In genomic region chr2:121099329-121100318, GRCh38 we compare ENCODE assay signal across 8 cellular contexts.
DNase-seq lines count a peak whose midpoint lies in the region; ATAC-seq and TF ChIP-seq lines count a peak whose summit lies in the region.

No MANE protein-coding gene starts in this region.

- DNase-seq in NCI-H2171 treated with DMSO at 0.1 percent for 48 hours (lab: John Stamatoyannopoulos, UW) (peak; percentile 19), NCI-H2171 (lab: John Stamatoyannopoulos, UW) (no peak), OCI-LY7 (ENCODE audit: low spot score) (peak; percentile 11), glomerular visceral epithelial cell (ENCODE audit: extremely low spot score) (peak; percentile 31), A172 (ENCODE audit: low spot score) (no peak)
- DNase-seq in activated CD4-positive, alpha-beta memory T cell treated with anti-CD3 and anti-CD28 coated beads, Interleukin-2, amount 10 ng/mL, durations not matched to agents 7 days and 5 days: no peak

- no peaks in the 10 kb centered on the region for H3K27me3 ChIP-seq in stomach smooth muscle (ENCODE audit: control insufficient read depth in 1 of 2, insufficient read depth in 2 of 2, low read length in 2 of 2)

- H3K27ac ChIP-seq in OCI-LY7 (ENCODE audit: low read depth, low read length, poor library complexity, severe bottlenecking): no peak overlapping the region
- H3K27ac ChIP-seq in stomach smooth muscle (ENCODE audit: low read length): peak overlapping the region; percentile 37

- H3K36me3 Mint-ChIP-seq in activated CD4-positive, alpha-beta memory T cell treated with anti-CD3 and anti-CD28 coated beads, Interleukin-2, amount 10 ng/mL, durations not matched to agents 7 days and 5 days (ENCODE audit: low read depth): no peaks in the 10 kb centered on the region

- H3K4me3 Mint-ChIP-seq in activated CD4-positive, alpha-beta memory T cell treated with anti-CD3 and anti-CD28 coated beads, Interleukin-2, amount 10 ng/mL, durations not matched to agents 7 days and 5 days: no peak overlapping the region

- H3K4me1 Mint-ChIP-seq in activated CD4-positive, alpha-beta memory T cell treated with anti-CD3 and anti-CD28 coated beads, Interleukin-2, amount 10 ng/mL, durations not matched to agents 7 days and 5 days: no peaks in the 10 kb centered on the region

- H3K36me3 ChIP-seq in OCI-LY7 (ENCODE audit: insufficient read depth, low read length) (no peaks in the 10 kb centered on the region), stomach smooth muscle (ENCODE audit: control insufficient read depth in 2 of 2, insufficient read depth in 2 of 2, low read length in 2 of 2) (no peaks in the 10 kb centered on the region)

- TF ChIP-seq CTCF in OCI-LY7 (conservative IDR thresholded peaks at IDR 0.05; ENCODE audit: low read length): peak; percentile 64

- POLR2A ChIA-PET in OCI-LY7 (lab: Charles Lee): interaction anchor here (1.1 kb wide), 1 partner anchor 14 kb away, joined by 4 read pairs; no protein-coding TSS in a partner anchor
- POLR2A ChIA-PET in activated CD4-positive, alpha-beta memory T cell treated with anti-CD3 and anti-CD28 coated beads, Interleukin-2, amount 10 ng/mL, durations not matched to agents 7 days and 5 days (lab: Charles Lee): no interaction called here

- CTCF ChIA-PET in OCI-LY7 (lab: Charles Lee; ENCODE audit: unreplicated experiment): interaction anchor here (0.7 kb wide), 1 partner anchor 95 kb away, joined by 3 read pairs; no protein-coding TSS in a partner anchor
- CTCF ChIA-PET in activated CD4-positive, alpha-beta memory T cell treated with anti-CD3 and anti-CD28 coated beads, Interleukin-2, amount 10 ng/mL, durations not matched to agents 7 days and 5 days (lab: Charles Lee): interaction anchor here (1.2 to 1.4 kb wide), 2 partner anchors 14 to 19 kb away, joined by 3 to 4 read pairs; no protein-coding TSS in a partner anchor

- ATAC-seq in GM18519 (IDR thresholded peaks at IDR 0.05; ENCODE audit: low FRiP score, unreplicated experiment): no peak

- intact Hi-C loops in OCI-LY7 (cut with micrococcal nuclease; ENCODE audit: unreplicated experiment): no loop called here

- H3K9me3 ChIP-seq in OCI-LY7 (ENCODE audit: low read length) (no peaks in the 10 kb centered on the region), stomach smooth muscle (ENCODE audit: control insufficient read depth in 2 of 2, low read length in 2 of 2) (no peaks in the 10 kb centered on the region)

- H3K4me1 ChIP-seq in OCI-LY7 (ENCODE audit: insufficient read depth, low read length, poor library complexity, severe bottlenecking): no peaks in the 10 kb centered on the region
- H3K4me1 ChIP-seq in stomach smooth muscle (ENCODE audit: control insufficient read depth, insufficient read depth, low read length): peaks cover 21% of the 10 kb centered on the region

- H3K9ac ChIP-seq in stomach smooth muscle (ENCODE audit: low read length in 2 of 2): no peak overlapping the region

- no TSS peak for BruUV-seq in OCI-LY7 (replicated peaks; lab: Mats Ljungman, UMichigan)

- no peak overlapping the region for H2AFZ ChIP-seq in OCI-LY7 (ENCODE audit: low read length)

- no peaks in the 10 kb centered on the region for H3K79me2 ChIP-seq in OCI-LY7 (ENCODE audit: insufficient read depth, low read depth, low read length)

- no peaks in the 10 kb centered on the region for H3K9me2 ChIP-seq in OCI-LY7 (ENCODE audit: insufficient read depth, low read length)

- no peaks in the 10 kb centered on the region for H4K20me1 ChIP-seq in OCI-LY7 (ENCODE audit: insufficient read depth, low read length)

- H3K4me3 ChIP-seq in OCI-LY7 (ENCODE audit: low read depth, low read length, poor library complexity, severe bottlenecking): no peak overlapping the region
- H3K4me3 ChIP-seq in stomach smooth muscle (ENCODE audit: low read length in 2 of 2): no peak overlapping the region

- H3K9me3 Mint-ChIP-seq in activated CD4-positive, alpha-beta memory T cell treated with anti-CD3 and anti-CD28 coated beads, Interleukin-2, amount 10 ng/mL, durations not matched to agents 7 days and 5 days: no peaks in the 10 kb centered on the region

- no peak overlapping the region for H3K27ac Mint-ChIP-seq in activated CD4-positive, alpha-beta memory T cell treated with anti-CD3 and anti-CD28 coated beads, Interleukin-2, amount 10 ng/mL, durations not matched to agents 7 days and 5 days

- H3K4me2 ChIP-seq in OCI-LY7 (ENCODE audit: low read length): no peak overlapping the region

- H3K27me3 Mint-ChIP-seq in activated CD4-positive, alpha-beta memory T cell treated with anti-CD3 and anti-CD28 coated beads, Interleukin-2, amount 10 ng/mL, durations not matched to agents 7 days and 5 days: no peaks in the 10 kb centered on the region

Comparison
In these comparisons a context has a peak if more than half of its experiments do, and no peak if none do; other contexts are left out.
1. DNase-seq: peak in NCI-H2171 treated with DMSO at 0.1 percent for 48 hours (single experiment), OCI-LY7 (single experiment) and glomerular visceral epithelial cell (single experiment); none in NCI-H2171 (single experiment), A172 (single experiment) and activated CD4-positive, alpha-beta memory T cell treated with anti-CD3 and anti-CD28 coated beads, Interleukin-2, amount 10 ng/mL, durations not matched to agents 7 days and 5 days (single experiment).